ENCODE assay signal across 26 cellular contexts in the genomic region with DNA sequence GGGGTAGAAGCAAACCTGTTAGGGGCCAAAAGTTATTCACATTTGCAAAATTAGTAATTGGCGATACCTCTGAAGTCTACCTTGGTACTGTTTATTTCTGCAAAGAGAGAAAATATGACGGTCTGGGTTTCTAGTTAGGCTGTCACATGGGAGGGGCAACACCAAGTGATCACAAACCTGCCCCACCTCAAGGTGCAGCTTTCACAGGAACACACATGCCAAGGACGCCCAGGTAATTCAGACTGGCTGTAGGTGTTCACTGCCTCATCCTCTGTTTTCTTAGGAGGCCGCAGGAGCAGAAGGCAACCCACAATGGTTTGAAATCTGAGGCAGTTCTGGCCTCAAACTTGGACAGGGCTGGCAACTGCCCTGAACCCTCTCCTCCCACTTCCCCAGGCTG. TPM values are rescaled to one million over a fixed set of nuclear protein-coding genes. Genes with fewer than 3 reads are reported as not detected.
"Had no signal": no experiment of that assay in that cellular context is flagged by ENCODE, and none has a peak within 500 bp of the region (broad histone marks: within the 10 kb centered on the region; RNA-seq: fewer than 3 reads in every experiment).

No MANE protein-coding gene starts in this region.

- H3K36me3 ChIP-seq: breast epithelium, SJCRH30 had no signal

- H3K9me3 Mint-ChIP-seq: activated CD4-positive, alpha-beta memory T cell treated with anti-CD3 and anti-CD28 coated beads for 36 hours; activated CD4-positive, alpha-beta T cell treated with anti-CD3 and anti-CD28 coated beads, Interleukin-2, amount 10 ng/mL, durations not matched to agents 7 days and 5 days; activated naive CD4-positive, alpha-beta T cell treated with anti-CD3 and anti-CD28 coated beads, Interleukin-2, amount 10 ng/mL, durations not matched to agents 7 days and 5 days; activated naive CD8-positive, alpha-beta T cell treated with anti-CD3 and anti-CD28 coated beads for 36 hours; activated T-cell treated with anti-CD3 and anti-CD28 coated beads, Interleukin-2, amount 50 U/mL, for 72 hours; activated T-helper 2 cell treated with anti-CD3 and anti-CD28 coated beads, Interferon-gamma antibody, Interleukin-2, Interleukin-4, amounts not matched to agents 10 μg/mL and 5 μg/mL and 100 μg/mL, durations not matched to agents 14 hours and 24 hours and 36 hours had no signal

- H3K4me1 ChIP-seq: breast epithelium, SJCRH30 had no signal

- H3K4me3 Mint-ChIP-seq: activated CD4-positive, alpha-beta memory T cell treated with anti-CD3 and anti-CD28 coated beads for 36 hours; activated CD4-positive, alpha-beta T cell treated with anti-CD3 and anti-CD28 coated beads, Interleukin-2, amount 10 ng/mL, durations not matched to agents 7 days and 5 days; activated naive CD4-positive, alpha-beta T cell treated with anti-CD3 and anti-CD28 coated beads, Interleukin-2, amount 10 ng/mL, durations not matched to agents 7 days and 5 days; activated naive CD8-positive, alpha-beta T cell treated with anti-CD3 and anti-CD28 coated beads for 36 hours; activated T-cell treated with anti-CD3 and anti-CD28 coated beads, Interleukin-2, amount 50 U/mL, for 72 hours had no signal

- H3K27ac Mint-ChIP-seq: activated CD4-positive, alpha-beta memory T cell treated with anti-CD3 and anti-CD28 coated beads for 36 hours; activated CD4-positive, alpha-beta T cell treated with anti-CD3 and anti-CD28 coated beads, Interleukin-2, amount 10 ng/mL, durations not matched to agents 7 days and 5 days; activated naive CD4-positive, alpha-beta T cell treated with anti-CD3 and anti-CD28 coated beads, Interleukin-2, amount 10 ng/mL, durations not matched to agents 7 days and 5 days; activated naive CD8-positive, alpha-beta T cell treated with anti-CD3 and anti-CD28 coated beads for 36 hours; activated T-cell treated with anti-CD3 and anti-CD28 coated beads, Interleukin-2, amount 50 U/mL, for 72 hours; activated T-helper 2 cell treated with anti-CD3 and anti-CD28 coated beads, Interferon-gamma antibody, Interleukin-2, Interleukin-4, amounts not matched to agents 10 μg/mL and 5 μg/mL and 100 μg/mL, durations not matched to agents 14 hours and 24 hours and 36 hours had no signal

- H3K4me3 ChIP-seq: breast epithelium, SJCRH30 had no signal

- H3K4me2 ChIP-seq: SK-N-SH had no signal

- DNase-seq: activated CD4-positive, alpha-beta memory T cell treated with anti-CD3 and anti-CD28 coated beads for 36 hours; activated CD4-positive, alpha-beta T cell treated with anti-CD3 and anti-CD28 coated beads, Interleukin-2, amount 10 ng/mL, durations not matched to agents 7 days and 5 days; activated CD4-positive, CD25-positive, alpha-beta regulatory T cell; activated CD8-positive, alpha-beta memory T cell treated with anti-CD3 and anti-CD28 coated beads, Interleukin-2, amount 50 U/mL, for 4 hours; activated gamma-delta T cell treated with Interleukin-2 at 50 U/mL for 16 hours; activated naive CD4-positive, alpha-beta T cell treated with anti-CD3 and anti-CD28 coated beads, Interleukin-2, amount 10 ng/mL, durations not matched to agents 7 days and 5 days; activated naive CD8-positive, alpha-beta T cell treated with anti-CD3 and anti-CD28 coated beads for 36 hours; activated T-cell treated with anti-CD3 and anti-CD28 coated beads, Interleukin-2, amount 50 U/mL, for 72 hours; MM.1S; NCI-H1105; NCI-H1436; NCI-H1694 treated with DMSO at 0.1 percent for 48 hours; NCI-H2029 treated with DMSO at 0.1 percent for 48 hours; NCI-H510A treated with DMSO at 0.1 percent for 48 hours; NCI-H69; NK-92 treated with Interleukin-12 subunit alpha and Interleukin-12 subunit beta, amount 100 ng/mL, for 24 hours; OCI-M1; Right ventricle myocardium superior; SJCRH30; SK-N-SH; T-helper 1 cell had no signal

- H3K9me3 ChIP-seq: breast epithelium, SJCRH30, SK-N-SH had no signal

- H3K4me1 Mint-ChIP-seq: activated CD4-positive, alpha-beta T cell treated with anti-CD3 and anti-CD28 coated beads, Interleukin-2, amount 10 ng/mL, durations not matched to agents 7 days and 5 days; activated naive CD4-positive, alpha-beta T cell treated with anti-CD3 and anti-CD28 coated beads, Interleukin-2, amount 10 ng/mL, durations not matched to agents 7 days and 5 days; activated naive CD8-positive, alpha-beta T cell treated with anti-CD3 and anti-CD28 coated beads for 36 hours had no signal

- H3K27me3 ChIP-seq: breast epithelium, SJCRH30 had no signal

- H3K27me3 Mint-ChIP-seq: activated CD4-positive, alpha-beta memory T cell treated with anti-CD3 and anti-CD28 coated beads for 36 hours; activated CD4-positive, alpha-beta T cell treated with anti-CD3 and anti-CD28 coated beads, Interleukin-2, amount 10 ng/mL, durations not matched to agents 7 days and 5 days; activated naive CD8-positive, alpha-beta T cell treated with anti-CD3 and anti-CD28 coated beads for 36 hours had no signal

- ATAC-seq: activated T-cell treated with anti-CD3 and anti-CD28 coated beads, Interleukin-2, amount 50 U/mL, for 72 hours; Panc1 had no signal

- H3K9ac ChIP-seq: SK-N-SH had no signal

- H3K36me3 Mint-ChIP-seq: activated CD4-positive, alpha-beta memory T cell treated with anti-CD3 and anti-CD28 coated beads for 36 hours; activated naive CD4-positive, alpha-beta T cell treated with anti-CD3 and anti-CD28 coated beads, Interleukin-2, amount 10 ng/mL, durations not matched to agents 7 days and 5 days; activated naive CD8-positive, alpha-beta T cell treated with anti-CD3 and anti-CD28 coated beads for 36 hours had no signal

- H3K27ac ChIP-seq: breast epithelium, RWPE1, SJCRH30, VCaP had no signal

RNA-seq across cellular contexts. Expression of a gene that starts 56.2 kb away (rescaled TPM):
- total RNA-seq: activated CD4-positive, alpha-beta memory T cell treated with anti-CD3 and anti-CD28 coated beads for 36 hours; activated naive CD8-positive, alpha-beta T cell treated with anti-CD3 and anti-CD28 coated beads for 36 hours; activated T-cell treated with anti-CD3 and anti-CD28 coated beads, Interleukin-2, amount 50 U/mL, for 72 hours; activated T-helper 2 cell treated with anti-CD3 and anti-CD28 coated beads, Interferon-gamma antibody, Interleukin-2, Interleukin-4, amounts not matched to agents 10 μg/mL and 5 μg/mL and 100 μg/mL, durations not matched to agents 14 hours and 24 hours and 36 hours; Right ventricle myocardium superior had no signal
